In the genomic region with DNA sequence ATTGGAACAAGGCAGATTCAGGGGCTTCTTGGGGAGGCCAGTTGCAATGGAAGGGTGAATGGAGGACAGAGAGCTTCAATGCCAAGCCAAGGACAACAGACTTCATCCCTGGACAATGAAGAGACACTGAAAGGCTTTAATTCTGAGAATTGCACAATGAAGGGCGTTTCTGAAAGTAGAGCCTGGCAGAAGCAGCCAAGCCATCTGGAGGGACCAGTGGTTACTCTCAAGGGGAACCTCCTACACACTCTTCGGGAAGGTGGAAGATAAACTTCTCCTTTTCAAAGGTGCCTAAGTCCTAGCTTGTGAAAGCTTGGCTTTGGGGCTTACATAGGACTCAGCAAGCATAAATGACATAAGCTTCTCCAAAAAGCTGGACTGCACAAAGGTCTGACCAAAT, we compare ENCODE assay signal across 18 cellular contexts. TPM values are rescaled to one million over a fixed set of nuclear protein-coding genes. Genes with fewer than 3 reads are reported as not detected.
"Had no signal": no experiment of that assay in that cellular context is flagged by ENCODE, and none has a peak within 500 bp of the region (broad histone marks: within the 10 kb centered on the region; RNA-seq: fewer than 3 reads in every experiment).

No MANE protein-coding gene starts in this region.

RNA-seq across cellular contexts. Expression of gene CES1, which starts 6.2 kb away (rescaled TPM):
- total RNA-seq: activated CD4-positive, alpha-beta T cell treated with anti-CD3 and anti-CD28 coated beads, Interleukin-2, amount 10 ng/mL, durations not matched to agents 24 days and 14 days; activated CD8-positive, alpha-beta memory T cell treated with anti-CD3 and anti-CD28 coated beads for 36 hours; activated naive CD4-positive, alpha-beta T cell treated with anti-CD3 and anti-CD28 coated beads for 36 hours; activated naive CD8-positive, alpha-beta T cell treated with anti-CD3 and anti-CD28 coated beads for 36 hours; activated T-helper 1 cell treated with anti-CD3 and anti-CD28 coated beads, Interleukin-12 subunit alpha, Interleukin-12 subunit beta, Interleukin-2, Interleukin-4 antibody, amounts not matched to agents 30 ng/mL and 10 ng/mL and 1 ng/mL, durations not matched to agents 14 hours and 24 hours and 36 hours; dermis microvascular lymphatic vessel endothelial cell; naive thymus-derived CD8-positive, alpha-beta T cell; smooth muscle cell had no signal

RNA-seq across cellular contexts. Expression of gene CES5A, which starts 36.1 kb away (rescaled TPM):
- total RNA-seq: activated CD4-positive, alpha-beta memory T cell treated with anti-CD3 and anti-CD28 coated beads for 36 hours; activated CD4-positive, alpha-beta T cell treated with anti-CD3 and anti-CD28 coated beads, Interleukin-2, amount 10 ng/mL, durations not matched to agents 24 days and 14 days; activated CD8-positive, alpha-beta memory T cell treated with anti-CD3 and anti-CD28 coated beads for 36 hours; activated naive CD4-positive, alpha-beta T cell treated with anti-CD3 and anti-CD28 coated beads for 36 hours; activated naive CD8-positive, alpha-beta T cell treated with anti-CD3 and anti-CD28 coated beads for 36 hours; activated T-helper 1 cell treated with anti-CD3 and anti-CD28 coated beads, Interleukin-12 subunit alpha, Interleukin-12 subunit beta, Interleukin-2, Interleukin-4 antibody, amounts not matched to agents 30 ng/mL and 10 ng/mL and 1 ng/mL, durations not matched to agents 14 hours and 24 hours and 36 hours; aorta; body of pancreas; dermis microvascular lymphatic vessel endothelial cell; esophagus squamous epithelium; hepatocyte; naive thymus-derived CD8-positive, alpha-beta T cell; neural crest cell; pancreas; psoas muscle; smooth muscle cell; vagina had no signal
- polyA plus RNA-seq: aorta; hepatocyte; keratinocyte; naive thymus-derived CD8-positive, alpha-beta T cell; pancreas; smooth muscle cell had no signal
